In genomic region chr2:136282238-136282775, GRCh38 we compare ENCODE assay signal across 22 cellular contexts.
A peak's percentile ranks its signal among the peaks of the same experiment; 100 is the strongest.
DNase-seq lines count a peak whose midpoint lies in the region; ATAC-seq and TF ChIP-seq lines count a peak whose summit lies in the region.
"Had no signal": no experiment of that assay in that cellular context is flagged by ENCODE, and none has a peak within 500 bp of the region (broad histone marks: within the 10 kb centered on the region; RNA-seq: fewer than 3 reads in every experiment).

No MANE protein-coding gene starts in this region.

- no peak overlapping the region for H2BK15ac ChIP-seq in mesendoderm (replicated peaks; ENCODE audit: low read depth)

- peak overlapping the region; percentile 54 for H3K18ac ChIP-seq in mesendoderm (ENCODE audit: low read length)

- H3K36me3 ChIP-seq in mesendoderm (ENCODE audit: control insufficient read depth, insufficient read depth, low read length) = no peaks in the 10 kb centered on the region
- H3K36me3 ChIP-seq: gastrocnemius medialis, HAP-1, stomach, WERI-Rb-1 had no signal

- intact Hi-C loops in activated CD8-positive, alpha-beta T cell treated with anti-CD3 and anti-CD28 coated beads for 36 hours (cut with micrococcal nuclease) = no loop called here

- H3K9ac ChIP-seq in mesendoderm (ENCODE audit: low read length) = no peak overlapping the region

- H3K9me3 Mint-ChIP-seq in activated naive CD8-positive, alpha-beta T cell (ENCODE audit: low read depth) = no peaks in the 10 kb centered on the region
- H3K9me3 Mint-ChIP-seq in activated naive CD8-positive, alpha-beta T cell treated with anti-CD3 and anti-CD28 coated beads for 36 hours = no peaks in the 10 kb centered on the region
- no peaks in the 10 kb centered on the region for H3K9me3 Mint-ChIP-seq in activated CD8-positive, alpha-beta T cell treated with anti-CD3 and anti-CD28 coated beads for 36 hours
- peaks cover 0 to 2% of the 10 kb centered on the region in 2 donors for H3K9me3 Mint-ChIP-seq in stimulated activated naive B cell treated with anti-CD40 and anti-IgM and Interleukin-4, amounts not matched to agents 10 μg/mL and 1 μg/mL and 100 μg/mL, for 72 hours

- H3K27ac Mint-ChIP-seq in activated naive CD8-positive, alpha-beta T cell = peak overlapping the region; percentile 76
- no peak overlapping the region for H3K27ac Mint-ChIP-seq in activated naive CD8-positive, alpha-beta T cell treated with anti-CD3 and anti-CD28 coated beads for 36 hours
- H3K27ac Mint-ChIP-seq in activated CD8-positive, alpha-beta T cell treated with anti-CD3 and anti-CD28 coated beads for 36 hours = peak overlapping the region; percentile 85
- peak overlapping the region; percentile 53 for H3K27ac Mint-ChIP-seq in stimulated activated naive B cell treated with anti-CD40 and anti-IgM and Interleukin-4, amounts not matched to agents 10 μg/mL and 1 μg/mL and 100 μg/mL, for 72 hours

- H4K8ac ChIP-seq in mesendoderm (ENCODE audit: low read depth, low read length) = no peak overlapping the region

- TF ChIP-seq CTCF in activated CD8-positive, alpha-beta T cell treated with anti-CD3 and anti-CD28 coated beads for 36 hours (IDR thresholded peaks at IDR 0.05) = no peak

- H3K79me1 ChIP-seq in mesendoderm (ENCODE audit: low read length) = no peaks in the 10 kb centered on the region

- H3K36me3 Mint-ChIP-seq in activated naive CD8-positive, alpha-beta T cell = no peaks in the 10 kb centered on the region
- no peaks in the 10 kb centered on the region for H3K36me3 Mint-ChIP-seq in activated naive CD8-positive, alpha-beta T cell treated with anti-CD3 and anti-CD28 coated beads for 36 hours
- H3K36me3 Mint-ChIP-seq in activated CD8-positive, alpha-beta T cell treated with anti-CD3 and anti-CD28 coated beads for 36 hours (ENCODE audit: low read depth) = no peaks in the 10 kb centered on the region
- peaks cover 0 to 3% of the 10 kb centered on the region in 2 donors for H3K36me3 Mint-ChIP-seq in stimulated activated naive B cell treated with anti-CD40 and anti-IgM and Interleukin-4, amounts not matched to agents 10 μg/mL and 1 μg/mL and 100 μg/mL, for 72 hours

- DNase-seq in activated naive CD8-positive, alpha-beta T cell treated with anti-CD3 and anti-CD28 coated beads for 36 hours = no peak
- DNase-seq in activated CD8-positive, alpha-beta T cell treated with anti-CD3 and anti-CD28 coated beads for 36 hours = no peak
- DNase-seq in mesendoderm = no peak
- no peak for DNase-seq in stimulated activated naive B cell treated with anti-CD40 and anti-IgM and Interleukin-4, amounts not matched to agents 10 μg/mL and 1 μg/mL and 100 μg/mL, for 72 hours
- no peak for DNase-seq in HUDEP-2 (lab: John Stamatoyannopoulos, UW; ENCODE audit: unreplicated experiment in 76 of 76)
- no peak for DNase-seq in SHP77 treated with DMSO at 0.1 percent for 48 hours (lab: John Stamatoyannopoulos, UW)
- DNase-seq: gastrocnemius medialis, KBM-7, kidney, mammary epithelial cell, NCI-H1694, PC-3, psoas muscle, SHP77, stomach, trophoblast cell, WERI-Rb-1 had no signal

- H3K4me3 Mint-ChIP-seq in activated naive CD8-positive, alpha-beta T cell = peak overlapping the region; percentile 49
- H3K4me3 Mint-ChIP-seq in activated naive CD8-positive, alpha-beta T cell treated with anti-CD3 and anti-CD28 coated beads for 36 hours = no peak overlapping the region
- no peak overlapping the region for H3K4me3 Mint-ChIP-seq in activated CD8-positive, alpha-beta T cell treated with anti-CD3 and anti-CD28 coated beads for 36 hours
- no peak overlapping the region for H3K4me3 Mint-ChIP-seq in stimulated activated naive B cell treated with anti-CD40 and anti-IgM and Interleukin-4, amounts not matched to agents 10 μg/mL and 1 μg/mL and 100 μg/mL, for 72 hours

- no peak overlapping the region for H3K27ac ChIP-seq in mesendoderm (ENCODE audit: low read depth, low read length)
- H3K27ac ChIP-seq: gastrocnemius medialis, psoas muscle, stomach, WERI-Rb-1 had no signal

- POLR2A ChIA-PET in activated CD8-positive, alpha-beta T cell treated with anti-CD3 and anti-CD28 coated beads for 36 hours (lab: Charles Lee) = interaction anchor here (0.8 to 1.1 kb wide), 2 partner anchors 33 to 296 kb away, joined by 3 read pairs; no protein-coding TSS in a partner anchor

- H3K4me1 Mint-ChIP-seq in activated naive CD8-positive, alpha-beta T cell (ENCODE audit: low read depth) = peaks cover 51% of the 10 kb centered on the region
- peaks cover 42% of the 10 kb centered on the region for H3K4me1 Mint-ChIP-seq in activated naive CD8-positive, alpha-beta T cell treated with anti-CD3 and anti-CD28 coated beads for 36 hours
- H3K4me1 Mint-ChIP-seq in activated CD8-positive, alpha-beta T cell treated with anti-CD3 and anti-CD28 coated beads for 36 hours (ENCODE audit: low read depth) = peaks cover 49% of the 10 kb centered on the region
- peaks cover 60 to 77% of the 10 kb centered on the region in 2 donors for H3K4me1 Mint-ChIP-seq in stimulated activated naive B cell treated with anti-CD40 and anti-IgM and Interleukin-4, amounts not matched to agents 10 μg/mL and 1 μg/mL and 100 μg/mL, for 72 hours

- H3K4me2 ChIP-seq in mesendoderm (ENCODE audit: low read length) = no peak overlapping the region

- H3K4me3 ChIP-seq in mesendoderm (ENCODE audit: low read length) = no peak overlapping the region
- H3K4me3 ChIP-seq: gastrocnemius medialis, HAP-1, psoas muscle, skin epidermis, stomach had no signal

- ATAC-seq in activated CD8-positive, alpha-beta T cell treated with anti-CD3 and anti-CD28 coated beads for 36 hours = no peak
- no peak for ATAC-seq in stimulated activated naive B cell treated with anti-CD40 and anti-IgM and Interleukin-4, amounts not matched to agents 10 μg/mL and 1 μg/mL and 100 μg/mL, for 72 hours (replicated peaks)
- ATAC-seq in HG03025 (IDR thresholded peaks at IDR 0.05; ENCODE audit: low FRiP score, unreplicated experiment) = no peak
- ATAC-seq: esophagus mucosa, gastrocnemius medialis, PC-3, psoas muscle had no signal

- CTCF ChIA-PET in activated CD8-positive, alpha-beta T cell treated with anti-CD3 and anti-CD28 coated beads for 36 hours (lab: Charles Lee) = interaction anchor here (0.7 to 1.5 kb wide), 4 partner anchors 9 to 145 kb away, joined by 3 to 4 read pairs (median 3); no protein-coding TSS in a partner anchor

- H3K27me3 Mint-ChIP-seq in activated naive CD8-positive, alpha-beta T cell = no peaks in the 10 kb centered on the region
- no peaks in the 10 kb centered on the region for H3K27me3 Mint-ChIP-seq in activated naive CD8-positive, alpha-beta T cell treated with anti-CD3 and anti-CD28 coated beads for 36 hours
- H3K27me3 Mint-ChIP-seq in activated CD8-positive, alpha-beta T cell treated with anti-CD3 and anti-CD28 coated beads for 36 hours = no peaks in the 10 kb centered on the region
- H3K27me3 Mint-ChIP-seq in stimulated activated naive B cell treated with anti-CD40 and anti-IgM and Interleukin-4, amounts not matched to agents 10 μg/mL and 1 μg/mL and 100 μg/mL, for 72 hours = no peaks in the 10 kb centered on the region

- peaks cover 3% of the 10 kb centered on the region for H3K4me1 ChIP-seq in mesendoderm (ENCODE audit: control insufficient read depth, low read depth, low read length)
- H3K4me1 ChIP-seq: gastrocnemius medialis, HAP-1, psoas muscle, stomach had no signal

- no peak overlapping the region for H3K56ac ChIP-seq in mesendoderm (ENCODE audit: low read length)

- no peak overlapping the region for H4K5ac ChIP-seq in mesendoderm (ENCODE audit: low read length)

- no peaks in the 10 kb centered on the region for H3K79me2 ChIP-seq in mesendoderm (ENCODE audit: control insufficient read depth, insufficient read depth, low read length)

- WGBS in mesendoderm (ENCODE audit: extremely low coverage, insufficient coverage, low lambda C conversion rate) = no CpG with 5 or more reads among the region's 8 CpGs

- no peak overlapping the region for H2BK5ac ChIP-seq in mesendoderm (ENCODE audit: low read length)

- H3K4ac ChIP-seq in mesendoderm (ENCODE audit: low read depth, low read length) = no peak overlapping the region

- no peak overlapping the region for H3K23ac ChIP-seq in mesendoderm (ENCODE audit: low read length)

- H2AK5ac ChIP-seq in mesendoderm (ENCODE audit: low read length) = no peak overlapping the region

- no peaks in the 10 kb centered on the region for H3K27me3 ChIP-seq in mesendoderm (ENCODE audit: insufficient read depth, low read length, poor library complexity)
- H3K27me3 ChIP-seq: gastrocnemius medialis, stomach had no signal

- no peak overlapping the region for H2BK120ac ChIP-seq in mesendoderm (ENCODE audit: low read depth, low read length)
